ENCODE assay signal across 10 cellular contexts in genomic region chr16:85755929-85756768, GRCh38. TPM values are rescaled to one million over a fixed set of nuclear protein-coding genes. Genes with fewer than 3 reads are reported as not detected.
DNase-seq lines count a peak whose midpoint lies in the region; ATAC-seq, FAIRE-seq and TF ChIP-seq lines count a peak whose summit lies in the region.
"Had no signal": no experiment of that assay in that cellular context is flagged by ENCODE, and none has a peak within 500 bp of the region (broad histone marks: within the 10 kb centered on the region; RNA-seq: fewer than 3 reads in every experiment).

No MANE protein-coding gene starts in this region.

- H3K9me3 ChIP-seq in naive thymus-derived CD4-positive, alpha-beta T cell (ENCODE audit: control insufficient read depth in 2 of 3, low read length in 3 of 3): no peaks in the 10 kb centered on the region

- peaks cover 7 to 12% (median 7%) of the 10 kb centered on the region in 7 donors for H3K4me1 Mint-ChIP-seq in naive thymus-derived CD4-positive, alpha-beta T cell

- no peak for DNase-seq in HTR-8/SVneo (ENCODE audit: insufficient read length, low spot score)
- no peak for DNase-seq in naive thymus-derived CD4-positive, alpha-beta T cell
- no peak for DNase-seq in lower leg skin (ENCODE audit: low spot score in 2 of 2)
- no peak for DNase-seq in activated CD4-positive, alpha-beta T cell treated with anti-CD3 and anti-CD28 coated beads for 4 hours
- DNase-seq in SW 1271 (lab: John Stamatoyannopoulos, UW): no peak
- DNase-seq in NCI-H2029 treated with DMSO at 0.1 percent for 48 hours (lab: John Stamatoyannopoulos, UW): no peak

- POLR2A ChIA-PET in naive thymus-derived CD4-positive, alpha-beta T cell (lab: Charles Lee): no interaction called here

- no peak overlapping the region for H3K27ac ChIP-seq in naive thymus-derived CD4-positive, alpha-beta T cell (ENCODE audit: low read depth, low read length)

- no peak for TF ChIP-seq CTCF in lower leg skin (IDR thresholded peaks at IDR 0.05)

- 74 to 81% methylated on average over 25 of the region's 25 CpGs for WGBS in lower leg skin, 2 donors

- H3K4me3 ChIP-seq in naive thymus-derived CD4-positive, alpha-beta T cell (ENCODE audit: low read length): no peak overlapping the region
- no peak overlapping the region for H3K4me3 ChIP-seq in lower leg skin (ENCODE audit: low read depth, poor library complexity, severe bottlenecking)
- H3K4me3 ChIP-seq: K562 had no signal

- H3K9me3 Mint-ChIP-seq in naive thymus-derived CD4-positive, alpha-beta T cell: peaks cover 0 to 1% (median 0%) of the 10 kb centered on the region in 11 donors

- ATAC-seq in GM18861 (IDR thresholded peaks at IDR 0.05; ENCODE audit: unreplicated experiment) (peak; percentile 37), GM21825 (IDR thresholded peaks at IDR 0.05; ENCODE audit: unreplicated experiment) (peak; percentile 45)
- peak; percentile 31 for ATAC-seq in naive thymus-derived CD4-positive, alpha-beta T cell
- ATAC-seq: K562, Right ventricle myocardium inferior had no signal

- no peak for TF ChIP-seq POLR2A in lower leg skin (IDR thresholded peaks at IDR 0.05)

- H3K27me3 ChIP-seq in naive thymus-derived CD4-positive, alpha-beta T cell (ENCODE audit: control insufficient read depth in 2 of 2, insufficient read depth in 2 of 2, low read length in 2 of 2): no peaks in the 10 kb centered on the region

- CTCF ChIA-PET in naive thymus-derived CD4-positive, alpha-beta T cell (lab: Charles Lee): interaction anchor here (0.7 kb wide), 1 partner anchor 451 kb away, joined by 3 read pairs; no protein-coding TSS in a partner anchor

- H3K36me3 Mint-ChIP-seq in naive thymus-derived CD4-positive, alpha-beta T cell: no peaks in the 10 kb centered on the region

- H3K4me1 ChIP-seq in naive thymus-derived CD4-positive, alpha-beta T cell (ENCODE audit: control insufficient read depth in 2 of 2, insufficient read depth in 2 of 2, low read length in 2 of 2): peaks cover 0 to 3% of the 10 kb centered on the region in 2 donors

- no peak overlapping the region for H3K27ac Mint-ChIP-seq in naive thymus-derived CD4-positive, alpha-beta T cell

- H3K27me3 Mint-ChIP-seq in naive thymus-derived CD4-positive, alpha-beta T cell: peaks cover 11 to 37% (median 26%) of the 10 kb centered on the region in 5 donors

- H3K4me3 Mint-ChIP-seq in naive thymus-derived CD4-positive, alpha-beta T cell: no peak overlapping the region

- intact Hi-C loops in naive thymus-derived CD4-positive, alpha-beta T cell (cut with micrococcal nuclease): no loop called here
- intact Hi-C loops in lower leg skin (cut with DNase I; ENCODE audit: low total_unique reads): no loop called here

- no peaks in the 10 kb centered on the region for H3K36me3 ChIP-seq in naive thymus-derived CD4-positive, alpha-beta T cell (ENCODE audit: control insufficient read depth in 2 of 3, insufficient read depth in 3 of 3, low read length in 3 of 3)

- peak; percentile 26 for FAIRE-seq in HTR-8/SVneo (lab: Jason Lieb, UNC)
- FAIRE-seq: K562 had no signal

RNA-seq across cellular contexts. Expression of gene C16orf74, which starts 5.3 kb away (rescaled TPM):
- total RNA-seq in naive thymus-derived CD4-positive, alpha-beta T cell: 10 to 100 TPM in 3 of 5 experiments, 1 to 10 TPM in 1, under 1 TPM in 1; 0.99 to 19.8 (median 11.7) TPM
- 10 to 100 TPM; 13.1 to 16.0 TPM for polyA plus RNA-seq in naive thymus-derived CD4-positive, alpha-beta T cell
- total RNA-seq in lower leg skin: 10 to 100 TPM in 1 of 4 donors, 1 to 10 TPM in 3; 5.4 to 13.0 (median 7.9) TPM
- total RNA-seq: K562 had no signal
- polyA plus RNA-seq: K562 had no signal

RNA-seq across cellular contexts. Expression of gene EMC8, which starts 43.2 kb away (rescaled TPM):
- 10 to 100 TPM; 22.4 to 31.8 (median 28.7) TPM for total RNA-seq in naive thymus-derived CD4-positive, alpha-beta T cell
- 10 to 100 TPM; 24.8 to 26.1 TPM for polyA plus RNA-seq in naive thymus-derived CD4-positive, alpha-beta T cell
- total RNA-seq in lower leg skin: 10 to 100 TPM; 15.5 to 27.5 (median 18.4) TPM

RNA-seq across cellular contexts. Expression of gene COX4I1, which starts 43.3 kb away (rescaled TPM):
- 100 to 1,000 TPM; 479 to 692 (median 661) TPM for total RNA-seq in naive thymus-derived CD4-positive, alpha-beta T cell
- polyA plus RNA-seq in naive thymus-derived CD4-positive, alpha-beta T cell: 1,000 to 10,000 TPM; 1,296 to 1,303 TPM
- 100 to 1,000 TPM; 411 to 675 (median 548) TPM for total RNA-seq in lower leg skin
